ENCODE assay signal across 6 cellular contexts in genomic region chr19:57500400-57500799, GRCh38. TPM values are rescaled to one million over a fixed set of nuclear protein-coding genes. Genes with fewer than 3 reads are reported as not detected.
DNase-seq lines count a peak whose midpoint lies in the region; ATAC-seq, FAIRE-seq and TF ChIP-seq lines count a peak whose summit lies in the region.
"Not testable (repeated sequence)": the region's sequence is repeated elsewhere in the genome, so short reads cannot be mapped to it uniquely, and the experiment has no call there.

No MANE protein-coding gene starts in this region.

- intact Hi-C loops in right cardiac atrium (cut with DNase I), result loop anchor here in 1 of 4 donors (10.0 kb wide), 1 partner anchor 736 kb away; no protein-coding TSS in a partner anchor
- intact Hi-C loops in pancreas (cut with DNase I), result not testable (repeated sequence)

- peak overlapping the region; percentile 65 for H3K9ac ChIP-seq in SU-DHL-6 (ENCODE audit: low read length)

- peak overlapping the region; percentile 33 for H3K4me3 ChIP-seq in HEK293 (ENCODE audit: low read depth, low read length)
- H3K4me3 ChIP-seq in SU-DHL-6 (ENCODE audit: insufficient read depth, low read length, poor library complexity, severe bottlenecking), result peak overlapping the region; percentile 40
- H3K4me3 ChIP-seq in bronchial epithelial cell (ENCODE audit: low read depth, low read length), result peak overlapping the region; percentile 38
- peak overlapping the region; percentile 42 for H3K4me3 ChIP-seq in right cardiac atrium (ENCODE audit: low read length)
- H3K4me3 ChIP-seq in pancreas, result peak overlapping the region in 2 of 4 donors; percentile 49 to 58

- POLR2A ChIA-PET in HEK293 (lab: Yijun Ruan, JAX), result interaction anchor here (0.6 to 1.1 kb wide), 6 partner anchors 8 to 404 kb away, joined by 3 to 10 read pairs (median 5); partner anchors contain the start of genes ZNF419 and ZNF772

- peak overlapping the region; percentile 52 for H3K4me2 ChIP-seq in SU-DHL-6 (ENCODE audit: low read depth, low read length, poor library complexity, severe bottlenecking)

- WGBS in right cardiac atrium, result 0% methylated on average over 1 of the region's 4 CpGs
- 3 to 4% methylated on average over 1 of the region's 4 CpGs for WGBS in pancreas, 2 donors

- H3K9me3 ChIP-seq in HEK293 (ENCODE audit: control insufficient read depth, insufficient read depth, low read depth, low read length); SU-DHL-6 (ENCODE audit: insufficient read depth, low read length); right cardiac atrium (ENCODE audit: control insufficient read depth, low read length); pancreas: not testable (repeated sequence)

- H3K27me3 ChIP-seq in SU-DHL-6 (ENCODE audit: low read length); bronchial epithelial cell (ENCODE audit: control insufficient read depth, insufficient read depth, low read length); right cardiac atrium (ENCODE audit: control insufficient read depth, insufficient read depth); pancreas: not testable (repeated sequence)

- not testable (repeated sequence) for H4K20me1 ChIP-seq in SU-DHL-6 (ENCODE audit: low read depth, low read length)

- not testable (repeated sequence) for H3K27ac ChIP-seq in HEK293 (ENCODE audit: extremely low read depth, low read depth, low read length); SU-DHL-6 (ENCODE audit: low read depth, low read length); right cardiac atrium (ENCODE audit: low read length); pancreas

- not testable (repeated sequence) for H3K4me1 ChIP-seq in HEK293 (ENCODE audit: control insufficient read depth, insufficient read depth, low read length); right cardiac atrium (ENCODE audit: control insufficient read depth, insufficient read depth, low read length); pancreas

- not testable (repeated sequence) for H3K9me2 ChIP-seq in SU-DHL-6 (replicated peaks; ENCODE audit: insufficient read depth, low read length)

- H3K36me3 ChIP-seq in HEK293 (ENCODE audit: control insufficient read depth in 2 of 2, insufficient read depth in 1 of 2, low read length in 2 of 2), result peaks cover 24 to 42% of the 10 kb centered on the region in 2 experiments; a peak in 2 of 3 replicates
- not testable (repeated sequence) for H3K36me3 ChIP-seq in SU-DHL-6 (ENCODE audit: low read length); pancreas
- peaks cover 14% of the 10 kb centered on the region for H3K36me3 ChIP-seq in bronchial epithelial cell (ENCODE audit: control insufficient read depth, insufficient read depth, low read length)

- peak; percentile 18 for FAIRE-seq in bronchial epithelial cell (lab: Jason Lieb, UNC)
- FAIRE-seq in pancreas (lab: Jason Lieb, UNC), result not testable (repeated sequence)

- not testable (repeated sequence) for H3F3A ChIP-seq in SU-DHL-6 (ENCODE audit: insufficient read depth)

- TF ChIP-seq CTCF in AG09319 (IDR thresholded peaks at IDR 0.05; ENCODE audit: low read depth, low read length); HEK293 (tag by site-specific recombination; IDR thresholded peaks at IDR 0.05); SU-DHL-6 (IDR thresholded peaks at IDR 0.05; ENCODE audit: insufficient read depth, low read length, poor library complexity, severe bottlenecking); bronchial epithelial cell (IDR thresholded peaks at IDR 0.05; ENCODE audit: insufficient read depth, low read length, severe bottlenecking); pancreas (IDR thresholded peaks at IDR 0.05): not testable (repeated sequence)

- DNase-seq in AG09319 (ENCODE audit: extremely low read depth, low read depth) (peak; percentile 22), bronchial epithelial cell (ENCODE audit: low read depth) (peak; percentile 15)
- DNase-seq in right cardiac atrium, pancreas: not testable (repeated sequence)

- H2AFZ ChIP-seq in SU-DHL-6 (ENCODE audit: low read depth, low read length, severe bottlenecking), result not testable (repeated sequence)

- H3K79me2 ChIP-seq in SU-DHL-6 (ENCODE audit: insufficient read depth, low read length), result not testable (repeated sequence)

- CTCF ChIA-PET in HEK293 (lab: Yijun Ruan, JAX), result not testable (repeated sequence)

- ATAC-seq in right cardiac atrium (peak; percentile 20 to 56), pancreas (peak; percentile 7 to 51 (median 18))

RNA-seq across cellular contexts. Expression of gene ZNF773, which starts 0.7 kb away (rescaled TPM):
- total RNA-seq in bronchial epithelial cell (20.5 and 31.7 TPM in 2 replicates), right cardiac atrium (1 to 10 TPM; 5.7 to 7.6 (median 6.9) TPM), pancreas (1 to 10 TPM; 2.6 to 4.0 (median 3.2) TPM)
- polyA plus RNA-seq in right cardiac atrium (3.8 TPM), pancreas (1 to 10 TPM in 1 of 2 donors, under 1 TPM in 1; 0.99 to 3.6 TPM)

RNA-seq across cellular contexts. Expression of gene ZNF419, which starts 12.8 kb away (rescaled TPM):
- 17.6 and 33.8 TPM in 2 replicates for total RNA-seq in bronchial epithelial cell
- 10 to 100 TPM in 1 of 4 donors, 1 to 10 TPM in 3; 8.2 to 10.2 (median 8.9) TPM for total RNA-seq in right cardiac atrium
- polyA plus RNA-seq in right cardiac atrium, result 6.7 TPM
- 1 to 10 TPM; 1.7 to 4.4 (median 3.0) TPM for total RNA-seq in pancreas
- 1 to 10 TPM; 3.5 to 7.6 TPM for polyA plus RNA-seq in pancreas

RNA-seq across cellular contexts. Expression of gene ZNF772, which starts 23.0 kb away (rescaled TPM):
- 11.8 and 24.3 TPM in 2 replicates for total RNA-seq in bronchial epithelial cell
- total RNA-seq in right cardiac atrium, result 10 to 100 TPM; 19.7 to 23.5 (median 21.1) TPM
- polyA plus RNA-seq in right cardiac atrium, result 5.3 TPM
- total RNA-seq in pancreas, result 1 to 10 TPM; 2.3 to 8.9 (median 4.1) TPM
- polyA plus RNA-seq in pancreas, result 1 to 10 TPM; 1.3 to 2.0 TPM

RNA-seq across cellular contexts. Expression of gene ZNF549, which starts 26.8 kb away (rescaled TPM):
- total RNA-seq in bronchial epithelial cell, result 6.9 and 7.6 TPM in 2 replicates
- 1 to 10 TPM; 4.4 to 4.8 (median 4.5) TPM for total RNA-seq in right cardiac atrium
- 2.0 TPM for polyA plus RNA-seq in right cardiac atrium
- total RNA-seq in pancreas, result 1 to 10 TPM; 1.2 to 3.5 (median 1.9) TPM
- polyA plus RNA-seq in pancreas, result 1 to 10 TPM; 1.5 to 2.9 TPM

RNA-seq across cellular contexts. Expression of gene VN1R1, which starts 43.5 kb away (rescaled TPM):
- 0.53 and 1.2 TPM in 2 replicates for total RNA-seq in bronchial epithelial cell
- total RNA-seq in right cardiac atrium, result 1 to 10 TPM; 3.3 to 4.3 (median 3.4) TPM
- polyA plus RNA-seq in right cardiac atrium, result 2.3 TPM
- total RNA-seq in pancreas, result under 1 TPM; 0.12 to 0.32 (median 0.27) TPM
- polyA plus RNA-seq in pancreas, result under 1 TPM; 0.11 to 0.80 TPM
